ENCODE assay signal across 1 cellular context in the genomic region with DNA sequence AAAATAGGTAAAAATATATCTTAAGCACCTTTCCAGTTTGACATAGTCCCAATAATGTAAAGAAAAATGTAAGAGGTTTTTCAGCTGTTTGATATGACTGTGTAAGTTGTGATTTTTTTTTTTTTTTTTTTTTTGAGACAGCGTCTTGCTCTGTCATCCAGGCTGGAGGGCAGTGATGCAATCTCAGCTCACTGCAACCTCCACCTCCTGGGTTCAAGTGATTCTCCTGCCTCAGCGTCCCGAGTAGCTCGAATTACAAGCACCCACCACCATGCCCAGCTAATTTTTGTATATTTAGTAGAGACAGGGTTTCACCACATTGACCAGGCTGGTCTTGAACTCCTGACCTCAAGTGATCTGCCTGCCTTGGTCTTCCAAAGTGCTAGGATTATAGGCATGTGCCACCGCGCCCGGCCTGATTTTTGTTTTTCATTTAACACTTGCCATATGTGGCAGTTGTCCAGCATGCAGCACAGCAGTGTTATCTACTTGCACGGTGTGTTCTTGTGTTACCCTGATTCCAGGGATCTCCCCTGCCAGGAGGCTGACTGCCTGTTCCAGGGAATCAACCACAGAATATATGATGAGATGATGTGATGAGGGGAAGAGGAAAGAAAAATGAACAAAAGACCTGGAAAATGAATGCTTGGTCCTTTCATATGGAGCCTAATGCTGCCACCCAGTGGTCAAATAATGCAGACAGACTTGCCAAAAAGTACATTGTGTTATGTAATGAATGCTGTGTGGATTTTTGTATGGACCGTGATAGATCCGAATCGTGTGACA.
A peak's percentile ranks its signal among the peaks of the same experiment; 100 is the strongest.
TF ChIP-seq lines count a peak whose summit lies in the region.

No MANE protein-coding gene starts in this region.

TF ChIP-seq in GM12878, 131 proteins besides CTCF, POLR2A, EP300 and RAD21 (continued from another document):
- TF ChIP-seq, protein P1, sequence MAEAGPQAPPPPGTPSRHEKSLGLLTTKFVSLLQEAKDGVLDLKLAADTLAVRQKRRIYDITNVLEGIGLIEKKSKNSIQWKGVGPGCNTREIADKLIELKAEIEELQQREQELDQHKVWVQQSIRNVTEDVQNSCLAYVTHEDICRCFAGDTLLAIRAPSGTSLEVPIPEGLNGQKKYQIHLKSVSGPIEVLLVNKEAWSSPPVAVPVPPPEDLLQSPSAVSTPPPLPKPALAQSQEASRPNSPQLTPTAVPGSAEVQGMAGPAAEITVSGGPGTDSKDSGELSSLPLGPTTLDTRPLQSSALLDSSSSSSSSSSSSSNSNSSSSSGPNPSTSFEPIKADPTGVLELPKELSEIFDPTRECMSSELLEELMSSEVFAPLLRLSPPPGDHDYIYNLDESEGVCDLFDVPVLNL (IDR thresholded peaks at IDR 0.05; ENCODE audit: low read depth, low read length), result no peak
- no peak for TF ChIP-seq BRCA1 (IDR thresholded peaks at IDR 0.05; ENCODE audit: low read depth, low read length)
- no peak for TF ChIP-seq POLR2AphosphoS5 (IDR thresholded peaks at IDR 0.05; ENCODE audit: low read length)
- no peak for TF ChIP-seq RB1 (IDR thresholded peaks at IDR 0.05; ENCODE audit: borderline replicate concordance)
- TF ChIP-seq, protein P2, sequence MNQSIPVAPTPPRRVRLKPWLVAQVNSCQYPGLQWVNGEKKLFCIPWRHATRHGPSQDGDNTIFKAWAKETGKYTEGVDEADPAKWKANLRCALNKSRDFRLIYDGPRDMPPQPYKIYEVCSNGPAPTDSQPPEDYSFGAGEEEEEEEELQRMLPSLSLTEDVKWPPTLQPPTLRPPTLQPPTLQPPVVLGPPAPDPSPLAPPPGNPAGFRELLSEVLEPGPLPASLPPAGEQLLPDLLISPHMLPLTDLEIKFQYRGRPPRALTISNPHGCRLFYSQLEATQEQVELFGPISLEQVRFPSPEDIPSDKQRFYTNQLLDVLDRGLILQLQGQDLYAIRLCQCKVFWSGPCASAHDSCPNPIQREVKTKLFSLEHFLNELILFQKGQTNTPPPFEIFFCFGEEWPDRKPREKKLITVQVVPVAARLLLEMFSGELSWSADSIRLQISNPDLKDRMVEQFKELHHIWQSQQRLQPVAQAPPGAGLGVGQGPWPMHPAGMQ (IDR thresholded peaks at IDR 0.05; ENCODE audit: borderline replicate concordance), result no peak
- no peak for TF ChIP-seq RBBP5 (conservative IDR thresholded peaks at IDR 0.05)
- no peak for TF ChIP-seq BCL11A (IDR thresholded peaks at IDR 0.05; ENCODE audit: low read depth, low read length)
- TF ChIP-seq, protein P3, sequence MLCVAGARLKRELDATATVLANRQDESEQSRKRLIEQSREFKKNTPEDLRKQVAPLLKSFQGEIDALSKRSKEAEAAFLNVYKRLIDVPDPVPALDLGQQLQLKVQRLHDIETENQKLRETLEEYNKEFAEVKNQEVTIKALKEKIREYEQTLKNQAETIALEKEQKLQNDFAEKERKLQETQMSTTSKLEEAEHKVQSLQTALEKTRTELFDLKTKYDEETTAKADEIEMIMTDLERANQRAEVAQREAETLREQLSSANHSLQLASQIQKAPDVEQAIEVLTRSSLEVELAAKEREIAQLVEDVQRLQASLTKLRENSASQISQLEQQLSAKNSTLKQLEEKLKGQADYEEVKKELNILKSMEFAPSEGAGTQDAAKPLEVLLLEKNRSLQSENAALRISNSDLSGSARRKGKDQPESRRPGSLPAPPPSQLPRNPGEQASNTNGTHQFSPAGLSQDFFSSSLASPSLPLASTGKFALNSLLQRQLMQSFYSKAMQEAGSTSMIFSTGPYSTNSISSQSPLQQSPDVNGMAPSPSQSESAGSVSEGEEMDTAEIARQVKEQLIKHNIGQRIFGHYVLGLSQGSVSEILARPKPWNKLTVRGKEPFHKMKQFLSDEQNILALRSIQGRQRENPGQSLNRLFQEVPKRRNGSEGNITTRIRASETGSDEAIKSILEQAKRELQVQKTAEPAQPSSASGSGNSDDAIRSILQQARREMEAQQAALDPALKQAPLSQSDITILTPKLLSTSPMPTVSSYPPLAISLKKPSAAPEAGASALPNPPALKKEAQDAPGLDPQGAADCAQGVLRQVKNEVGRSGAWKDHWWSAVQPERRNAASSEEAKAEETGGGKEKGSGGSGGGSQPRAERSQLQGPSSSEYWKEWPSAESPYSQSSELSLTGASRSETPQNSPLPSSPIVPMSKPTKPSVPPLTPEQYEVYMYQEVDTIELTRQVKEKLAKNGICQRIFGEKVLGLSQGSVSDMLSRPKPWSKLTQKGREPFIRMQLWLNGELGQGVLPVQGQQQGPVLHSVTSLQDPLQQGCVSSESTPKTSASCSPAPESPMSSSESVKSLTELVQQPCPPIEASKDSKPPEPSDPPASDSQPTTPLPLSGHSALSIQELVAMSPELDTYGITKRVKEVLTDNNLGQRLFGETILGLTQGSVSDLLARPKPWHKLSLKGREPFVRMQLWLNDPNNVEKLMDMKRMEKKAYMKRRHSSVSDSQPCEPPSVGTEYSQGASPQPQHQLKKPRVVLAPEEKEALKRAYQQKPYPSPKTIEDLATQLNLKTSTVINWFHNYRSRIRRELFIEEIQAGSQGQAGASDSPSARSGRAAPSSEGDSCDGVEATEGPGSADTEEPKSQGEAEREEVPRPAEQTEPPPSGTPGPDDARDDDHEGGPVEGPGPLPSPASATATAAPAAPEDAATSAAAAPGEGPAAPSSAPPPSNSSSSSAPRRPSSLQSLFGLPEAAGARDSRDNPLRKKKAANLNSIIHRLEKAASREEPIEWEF (IDR thresholded peaks at IDR 0.05; ENCODE audit: insufficient replicate concordance, low read depth, low read length), result no peak
- TF ChIP-seq SRF (IDR thresholded peaks at IDR 0.05; ENCODE audit: low read depth in 2 of 2, low read length in 2 of 2), result no peak
- TF ChIP-seq SMC3 (IDR thresholded peaks at IDR 0.05; ENCODE audit: borderline replicate concordance, low read length), result peak; percentile 71
- TF ChIP-seq MYB (IDR thresholded peaks at IDR 0.05; ENCODE audit: borderline replicate concordance, low read depth, low read length), result no peak
- TF ChIP-seq BACH1 (IDR thresholded peaks at IDR 0.05; ENCODE audit: borderline replicate concordance), result no peak
- TF ChIP-seq, protein P4, sequence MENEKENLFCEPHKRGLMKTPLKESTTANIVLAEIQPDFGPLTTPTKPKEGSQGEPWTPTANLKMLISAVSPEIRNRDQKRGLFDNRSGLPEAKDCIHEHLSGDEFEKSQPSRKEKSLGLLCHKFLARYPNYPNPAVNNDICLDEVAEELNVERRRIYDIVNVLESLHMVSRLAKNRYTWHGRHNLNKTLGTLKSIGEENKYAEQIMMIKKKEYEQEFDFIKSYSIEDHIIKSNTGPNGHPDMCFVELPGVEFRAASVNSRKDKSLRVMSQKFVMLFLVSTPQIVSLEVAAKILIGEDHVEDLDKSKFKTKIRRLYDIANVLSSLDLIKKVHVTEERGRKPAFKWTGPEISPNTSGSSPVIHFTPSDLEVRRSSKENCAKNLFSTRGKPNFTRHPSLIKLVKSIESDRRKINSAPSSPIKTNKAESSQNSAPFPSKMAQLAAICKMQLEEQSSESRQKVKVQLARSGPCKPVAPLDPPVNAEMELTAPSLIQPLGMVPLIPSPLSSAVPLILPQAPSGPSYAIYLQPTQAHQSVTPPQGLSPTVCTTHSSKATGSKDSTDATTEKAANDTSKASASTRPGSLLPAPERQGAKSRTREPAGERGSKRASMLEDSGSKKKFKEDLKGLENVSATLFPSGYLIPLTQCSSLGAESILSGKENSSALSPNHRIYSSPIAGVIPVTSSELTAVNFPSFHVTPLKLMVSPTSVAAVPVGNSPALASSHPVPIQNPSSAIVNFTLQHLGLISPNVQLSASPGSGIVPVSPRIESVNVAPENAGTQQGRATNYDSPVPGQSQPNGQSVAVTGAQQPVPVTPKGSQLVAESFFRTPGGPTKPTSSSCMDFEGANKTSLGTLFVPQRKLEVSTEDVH (IDR thresholded peaks at IDR 0.05; ENCODE audit: low read depth, partially characterized antibody), result no peak
